Comparison of ENCODE assay signal across 1 cellular context in the genomic region with DNA sequence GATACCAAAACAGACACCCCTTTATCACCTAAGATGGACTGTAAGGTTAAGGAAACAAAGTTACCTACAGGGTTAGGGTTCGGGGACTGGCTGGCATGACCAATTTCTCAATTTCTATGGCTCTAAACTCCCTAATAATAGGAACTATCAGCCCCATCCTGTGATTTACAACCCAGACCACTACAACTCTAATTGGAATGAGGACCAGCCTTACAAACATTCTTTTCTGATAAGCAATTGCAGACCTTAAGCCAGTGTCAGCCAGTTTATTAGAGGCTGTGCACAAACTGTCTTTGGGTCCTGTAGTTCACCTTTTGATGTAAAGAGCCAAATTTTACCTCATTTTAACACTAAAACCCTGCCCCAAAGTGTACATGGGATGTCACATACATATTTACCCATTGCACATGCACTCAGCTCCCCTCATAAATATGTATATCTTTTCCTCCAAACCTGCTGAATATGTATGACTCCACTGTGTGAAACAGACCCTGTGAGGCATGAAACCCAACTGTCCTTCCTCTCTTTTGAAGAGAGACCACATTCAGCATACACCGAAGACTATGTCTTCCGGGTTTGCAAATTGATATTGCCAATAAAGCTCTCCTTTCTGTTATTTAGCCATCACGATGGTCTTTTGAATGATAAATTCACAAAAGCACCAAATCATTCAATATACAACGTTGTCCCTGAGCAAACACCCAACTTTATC.
TF ChIP-seq lines count a peak whose summit lies in the region.

No MANE protein-coding gene starts in this region.

TF ChIP-seq in IMR-90, 13 proteins besides CTCF, POLR2A, EP300 and RAD21:
- no peak for TF ChIP-seq MAFK (IDR thresholded peaks at IDR 0.05; ENCODE audit: low read depth, low read length)
- TF ChIP-seq MXI1 (IDR thresholded peaks at IDR 0.05; ENCODE audit: borderline replicate concordance, low read depth, low read length) = no peak
- no peak for TF ChIP-seq FOS (IDR thresholded peaks at IDR 0.05; ENCODE audit: low read depth, low read length)
- TF ChIP-seq CHD1 (IDR thresholded peaks at IDR 0.05; ENCODE audit: low read depth, low read length) = no peak
- TF ChIP-seq MAZ (IDR thresholded peaks at IDR 0.05; ENCODE audit: borderline replicate concordance, low read depth, low read length) = no peak
- no peak for TF ChIP-seq NFE2L2 (IDR thresholded peaks at IDR 0.05; ENCODE audit: low read depth, low read length)
- TF ChIP-seq BHLHE40 (IDR thresholded peaks at IDR 0.05; ENCODE audit: low read depth, low read length) = no peak
- TF ChIP-seq, protein P1, sequence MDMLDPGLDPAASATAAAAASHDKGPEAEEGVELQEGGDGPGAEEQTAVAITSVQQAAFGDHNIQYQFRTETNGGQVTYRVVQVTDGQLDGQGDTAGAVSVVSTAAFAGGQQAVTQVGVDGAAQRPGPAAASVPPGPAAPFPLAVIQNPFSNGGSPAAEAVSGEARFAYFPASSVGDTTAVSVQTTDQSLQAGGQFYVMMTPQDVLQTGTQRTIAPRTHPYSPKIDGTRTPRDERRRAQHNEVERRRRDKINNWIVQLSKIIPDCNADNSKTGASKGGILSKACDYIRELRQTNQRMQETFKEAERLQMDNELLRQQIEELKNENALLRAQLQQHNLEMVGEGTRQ (IDR thresholded peaks at IDR 0.05; ENCODE audit: low read depth, low read length) = no peak
- no peak for TF ChIP-seq RFX5 (IDR thresholded peaks at IDR 0.05; ENCODE audit: low read depth, low read length)
TF ChIP-seq in IMR-90: peak in this region for 0.
